Comparison of ENCODE assay signal across 7 cellular contexts in the genomic region with DNA sequence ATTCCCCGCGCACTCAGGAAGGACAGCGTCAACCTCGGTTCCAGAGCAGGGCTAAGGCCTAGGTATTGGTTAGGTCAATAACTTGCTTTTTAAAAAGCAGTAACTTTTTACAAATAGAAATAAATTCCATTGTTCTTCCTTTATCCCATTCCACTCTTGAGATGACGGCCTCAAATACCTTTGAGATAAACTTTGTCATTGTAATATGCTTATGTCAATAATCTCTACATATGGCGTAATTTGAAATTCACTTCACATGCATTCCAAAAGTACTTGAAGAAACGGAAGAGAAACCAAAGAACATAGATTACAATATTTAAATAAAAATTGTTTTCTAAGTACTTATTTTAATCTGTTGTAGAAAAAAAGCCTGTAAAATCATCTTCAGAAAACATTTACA. TPM values are rescaled to one million over a fixed set of nuclear protein-coding genes. Genes with fewer than 3 reads are reported as not detected.
"Had no signal": no experiment of that assay in that cellular context is flagged by ENCODE, and none has a peak within 500 bp of the region (broad histone marks: within the 10 kb centered on the region; RNA-seq: fewer than 3 reads in every experiment).

No MANE protein-coding gene starts in this region.

- H3K4me3 ChIP-seq: GM23338, K562 had no signal

- H3K9me3 Mint-ChIP-seq: GM23338, H9 had no signal

- ATAC-seq: K562 had no signal

- H3K27ac Mint-ChIP-seq: GM23338 had no signal

- H3K4me3 Mint-ChIP-seq: GM23338, H9 had no signal

- DNase-seq: HCEC 1CT, IMR-90 had no signal

RNA-seq across cellular contexts. Expression of a gene that starts 40.9 kb away (rescaled TPM):
- total RNA-seq: HT-29 had no signal

RNA-seq across cellular contexts. Expression of a gene that starts 47.3 kb away (rescaled TPM):
- total RNA-seq: H1, H9, HT-29, IMR-90 had no signal
